ENCODE assay signal across 18 cellular contexts in genomic region chr7:130372402-130372801, GRCh38. TPM values are rescaled to one million over a fixed set of nuclear protein-coding genes. Genes with fewer than 3 reads are reported as not detected.
DNase-seq lines count a peak whose midpoint lies in the region; ATAC-seq and TF ChIP-seq lines count a peak whose summit lies in the region.
"Had no signal": no experiment of that assay in that cellular context is flagged by ENCODE, and none has a peak within 500 bp of the region (broad histone marks: within the 10 kb centered on the region; RNA-seq: fewer than 3 reads in every experiment).

No MANE protein-coding gene starts in this region.

- H4K8ac ChIP-seq in trophoblast cell (ENCODE audit: low read depth, low read length): peak overlapping the region; percentile 20

- H3K27ac Mint-ChIP-seq in stimulated activated naive CD8-positive, alpha-beta T cell treated with anti-CD3 and anti-CD28 coated beads, Interleukin-15, amount 100 ng/mL, for 72 hours: no peak overlapping the region
- H3K27ac Mint-ChIP-seq: activated naive CD4-positive, alpha-beta T cell treated with anti-CD3 and anti-CD28 coated beads for 36 hours; dendritic cell treated with granulocyte-macrophage colony-stimulating factor and Interleukin-4, amounts not matched to agents 40 ng/mL and 50 ng/mL, for 4 days; T-helper 2 cell treated with Interferon-gamma antibody and Interleukin-4, amounts not matched to agents 5 μg/mL and 100 μg/mL, for 36 hours had no signal

- H3K27ac ChIP-seq in gastroesophageal sphincter (peak overlapping the region in 3 of 4 donors; percentile 85 to 92 (median 91)), trophoblast cell (ENCODE audit: low read depth, low read length) (peak overlapping the region; percentile 100), vagina (peak overlapping the region; percentile 84)
- H3K27ac ChIP-seq: A549 had no signal

- DNase-seq in cardiac septum (ENCODE audit: low spot score): peak; percentile 24
- DNase-seq in Right ventricle myocardium superior: no peak
- no peak for DNase-seq in trophoblast cell
- no peak for DNase-seq in vagina (ENCODE audit: extremely low spot score in 2 of 2)
- DNase-seq in stimulated activated naive CD4-positive, alpha-beta T cell (lab: John Stamatoyannopoulos, UW): no peak
- DNase-seq in middle frontal gyrus (ENCODE audit: extremely low spot score, low spot score): no peak
- no peak for DNase-seq in stimulated activated naive CD8-positive, alpha-beta T cell treated with anti-CD3 and anti-CD28 coated beads, Interleukin-15, amount 100 ng/mL, for 72 hours
- DNase-seq: activated CD4-positive, alpha-beta T cell treated with anti-CD3 and anti-CD28 coated beads, Interleukin-2, amount 50 U/mL, for 48 hours; activated naive CD4-positive, alpha-beta T cell treated with anti-CD3 and anti-CD28 coated beads for 36 hours; OCI-M1; substantia nigra had no signal

- WGBS in gastroesophageal sphincter (ENCODE audit: low coverage in 1 of 2), 2 donors: 83 to 89% methylated on average over 1 to 5 of the region's 6 CpGs
- no CpG with 5 or more reads among the region's 6 CpGs for WGBS in trophoblast cell (ENCODE audit: extremely low coverage, insufficient coverage, insufficient read length)

- no peaks in the 10 kb centered on the region for H3K36me3 ChIP-seq in gastroesophageal sphincter
- no peaks in the 10 kb centered on the region for H3K36me3 ChIP-seq in trophoblast cell (ENCODE audit: control insufficient read depth in 1 of 2, insufficient read depth in 2 of 2, low read length in 2 of 2)
- H3K36me3 ChIP-seq in vagina: no peaks in the 10 kb centered on the region

- H3K9ac ChIP-seq in trophoblast cell (ENCODE audit: low read length): no peak overlapping the region

- peak overlapping the region; percentile 62 for H3K4ac ChIP-seq in trophoblast cell (ENCODE audit: low read depth, low read length)

- peaks cover 13 to 18% of the 10 kb centered on the region in 2 donors for H3K9me3 Mint-ChIP-seq in stimulated activated naive CD8-positive, alpha-beta T cell treated with anti-CD3 and anti-CD28 coated beads, Interleukin-15, amount 100 ng/mL, for 72 hours

- H3K4me3 ChIP-seq in gastroesophageal sphincter: no peak overlapping the region
- H3K4me3 ChIP-seq in trophoblast cell (ENCODE audit: low read depth, low read length): no peak overlapping the region
- no peak overlapping the region for H3K4me3 ChIP-seq in vagina
- H3K4me3 ChIP-seq: A549 had no signal

- peak overlapping the region; percentile 97 for H2BK5ac ChIP-seq in trophoblast cell (ENCODE audit: low read depth, low read length, poor library complexity)

- H3K23ac ChIP-seq in trophoblast cell (ENCODE audit: low read length): no peak overlapping the region

- ATAC-seq in Right ventricle myocardium superior (ENCODE audit: poor library complexity) (no peak), gastroesophageal sphincter (no peak)
- no peak for ATAC-seq in stimulated activated naive CD8-positive, alpha-beta T cell treated with anti-CD3 and anti-CD28 coated beads, Interleukin-15, amount 100 ng/mL, for 72 hours
- ATAC-seq: A549 had no signal

- peak overlapping the region; percentile 80 for H3K14ac ChIP-seq in trophoblast cell (ENCODE audit: low read length)

- H4K91ac ChIP-seq in trophoblast cell (ENCODE audit: low read depth, low read length): peak overlapping the region; percentile 86

- intact Hi-C loops in cardiac septum (cut with DNase I) (no loop called here), Right ventricle myocardium superior (cut with DNase I) (no loop called here), vagina (cut with DNase I) (no loop called here)

- peak overlapping the region; percentile 14 for H2AFZ ChIP-seq in trophoblast cell (ENCODE audit: insufficient read depth, low read length, poor library complexity)

- no peak overlapping the region for H3K4me3 Mint-ChIP-seq in stimulated activated naive CD8-positive, alpha-beta T cell treated with anti-CD3 and anti-CD28 coated beads, Interleukin-15, amount 100 ng/mL, for 72 hours
- H3K4me3 Mint-ChIP-seq: activated naive CD4-positive, alpha-beta T cell treated with anti-CD3 and anti-CD28 coated beads for 36 hours; dendritic cell treated with granulocyte-macrophage colony-stimulating factor and Interleukin-4, amounts not matched to agents 40 ng/mL and 50 ng/mL, for 4 days; T-helper 2 cell treated with Interferon-gamma antibody and Interleukin-4, amounts not matched to agents 5 μg/mL and 100 μg/mL, for 36 hours had no signal

- no peak for TF ChIP-seq EP300 in gastroesophageal sphincter (IDR thresholded peaks at IDR 0.05)

- H2BK12ac ChIP-seq in trophoblast cell (ENCODE audit: low read length): peak overlapping the region; percentile 70

- no peak overlapping the region for H3K4me2 ChIP-seq in trophoblast cell (ENCODE audit: low read length)
- H3K4me2 ChIP-seq: A549 had no signal

- H3K27me3 ChIP-seq in gastroesophageal sphincter (no peaks in the 10 kb centered on the region), trophoblast cell (ENCODE audit: insufficient read depth, low read length) (no peaks in the 10 kb centered on the region), vagina (no peaks in the 10 kb centered on the region)

- H3K9me3 ChIP-seq in gastroesophageal sphincter (no peaks in the 10 kb centered on the region), trophoblast cell (ENCODE audit: insufficient read depth, low read depth, low read length) (peaks cover 8% of the 10 kb centered on the region), vagina (no peaks in the 10 kb centered on the region)
- H3K9me3 ChIP-seq: A549 had no signal

- H3K4me1 ChIP-seq in gastroesophageal sphincter (peaks cover 0 to 61% (median 17%) of the 10 kb centered on the region in 3 donors), trophoblast cell (ENCODE audit: control insufficient read depth in 1 of 2, insufficient read depth in 2 of 2, low read length in 2 of 2) (peaks cover 32 to 39% of the 10 kb centered on the region in 2 experiments), vagina (peaks cover 53% of the 10 kb centered on the region)

- H4K12ac ChIP-seq in trophoblast cell (ENCODE audit: low read depth, low read length): no peak overlapping the region

- peak overlapping the region; percentile 81 for H2AK5ac ChIP-seq in trophoblast cell (ENCODE audit: low read length)

- peaks cover 36% of the 10 kb centered on the region for H3K4me1 Mint-ChIP-seq in stimulated activated naive CD8-positive, alpha-beta T cell treated with anti-CD3 and anti-CD28 coated beads, Interleukin-15, amount 100 ng/mL, for 72 hours

- peaks cover 17% of the 10 kb centered on the region for H3K79me2 ChIP-seq in trophoblast cell (ENCODE audit: control insufficient read depth, insufficient read depth, low read length, poor library complexity)

- H2BK120ac ChIP-seq in trophoblast cell (ENCODE audit: insufficient read depth, low read length, poor library complexity): peak overlapping the region; percentile 81

- H3K27me3 Mint-ChIP-seq in stimulated activated naive CD8-positive, alpha-beta T cell treated with anti-CD3 and anti-CD28 coated beads, Interleukin-15, amount 100 ng/mL, for 72 hours: no peaks in the 10 kb centered on the region
- H3K27me3 Mint-ChIP-seq: dendritic cell treated with granulocyte-macrophage colony-stimulating factor and Interleukin-4, amounts not matched to agents 40 ng/mL and 50 ng/mL, for 4 days had no signal

- TF ChIP-seq CTCF in gastroesophageal sphincter (IDR thresholded peaks at IDR 0.05) (no peak), vagina (IDR thresholded peaks at IDR 0.05) (no peak)

- TF ChIP-seq POLR2A in gastroesophageal sphincter (IDR thresholded peaks at IDR 0.05) (no peak), vagina (IDR thresholded peaks at IDR 0.05) (no peak)

- H3K79me1 ChIP-seq in trophoblast cell (ENCODE audit: low read length): peaks cover 58% of the 10 kb centered on the region

- peak overlapping the region; percentile 15 for H3K18ac ChIP-seq in trophoblast cell (ENCODE audit: low read length)

RNA-seq across cellular contexts. Expression of gene CPA1, which starts 7.9 kb away (rescaled TPM):
- total RNA-seq in cardiac septum (not detected), Right ventricle myocardium superior (not detected), gastroesophageal sphincter (under 1 TPM in 1 of 4 donors, not detected in 3; 0.42 TPM), vagina (not detected)
- polyA plus RNA-seq in trophoblast cell (2013): 0.14 TPM in 2 replicates
- total RNA-seq: activated naive CD4-positive, alpha-beta T cell treated with anti-CD3 and anti-CD28 coated beads for 36 hours; kidney epithelial cell had no signal
- polyA plus RNA-seq: A549 had no signal

RNA-seq across cellular contexts. Expression of gene CPA5, which starts 27.8 kb away (rescaled TPM):
- total RNA-seq in cardiac septum (not detected), Right ventricle myocardium superior (not detected), gastroesophageal sphincter (not detected), vagina (not detected)
- 0.07 and 0.32 TPM in 2 replicates for polyA plus RNA-seq in trophoblast cell (2013)
- total RNA-seq: fibroblast of villous mesenchyme, kidney epithelial cell, omental fat pad had no signal
- polyA plus RNA-seq: A549 had no signal
